ENCODE assay signal across 11 cellular contexts in the genomic region with DNA sequence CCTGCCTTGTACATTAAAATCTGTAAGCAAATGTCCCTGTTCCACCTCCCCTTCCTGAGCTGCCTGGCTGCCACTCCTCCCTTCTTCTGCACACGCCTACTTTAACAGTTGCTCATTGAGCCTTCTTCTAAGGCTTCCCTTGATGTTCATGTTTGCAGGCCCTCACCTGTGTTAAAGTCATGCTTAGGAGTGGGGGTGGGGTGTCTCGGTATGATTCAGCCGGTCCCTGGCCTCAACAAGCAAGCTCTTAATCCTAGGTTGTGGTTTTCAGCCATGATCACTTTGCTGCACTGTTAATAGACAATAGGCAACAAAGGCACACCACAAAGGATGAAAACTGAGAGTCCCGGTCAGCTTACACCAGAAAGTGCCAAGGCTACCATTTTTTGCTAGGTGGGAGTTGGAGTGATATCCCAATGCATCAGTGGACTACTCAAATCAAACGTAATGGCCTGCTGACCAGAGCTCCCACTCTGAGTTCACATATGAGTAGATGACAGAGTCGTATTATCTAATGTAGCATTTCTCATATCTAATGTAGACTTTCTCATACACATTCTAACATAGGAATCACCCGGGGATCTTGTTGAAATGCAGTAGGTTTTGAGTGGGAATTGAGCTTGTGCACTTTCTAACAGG. TPM values are rescaled to one million over a fixed set of nuclear protein-coding genes. Genes with fewer than 3 reads are reported as not detected.
DNase-seq lines count a peak whose midpoint lies in the region; ATAC-seq and TF ChIP-seq lines count a peak whose summit lies in the region.
"Had no signal": no experiment of that assay in that cellular context is flagged by ENCODE, and none has a peak within 500 bp of the region (broad histone marks: within the 10 kb centered on the region; RNA-seq: fewer than 3 reads in every experiment).

No MANE protein-coding gene starts in this region.

- H4K8ac ChIP-seq in H9 (replicated peaks; ENCODE audit: insufficient read length, low read depth, low read length) = no peak overlapping the region

- no peak overlapping the region for H3K4me2 ChIP-seq in H9 (ENCODE audit: insufficient read depth, insufficient read length, low read length)

- no peak overlapping the region for H3K56ac ChIP-seq in H9 (ENCODE audit: insufficient read length, low read depth, low read length)

- no peaks in the 10 kb centered on the region for H3K9me3 ChIP-seq in vagina
- no peaks in the 10 kb centered on the region for H3K9me3 ChIP-seq in H9 (ENCODE audit: control insufficient read depth, low read depth, low read length)

- H3K4me1 Mint-ChIP-seq in H9 = peaks cover 3 to 8% of the 10 kb centered on the region in 2 experiments; a peak in 3 of 4 replicates

- no peak overlapping the region for H3K27ac Mint-ChIP-seq in H9
- H3K27ac Mint-ChIP-seq: activated naive CD8-positive, alpha-beta T cell treated with anti-CD3 and anti-CD28 coated beads, Interleukin-2, amount 10 ng/mL, durations not matched to agents 7 days and 5 days had no signal

- H3K4me3 Mint-ChIP-seq in H9 = no peak overlapping the region
- H3K4me3 Mint-ChIP-seq: activated naive CD8-positive, alpha-beta T cell treated with anti-CD3 and anti-CD28 coated beads, Interleukin-2, amount 10 ng/mL, durations not matched to agents 7 days and 5 days had no signal

- no peaks in the 10 kb centered on the region for H4K20me1 ChIP-seq in H9 (ENCODE audit: control insufficient read depth, insufficient read depth, insufficient read length)

- no peak overlapping the region for H3K18ac ChIP-seq in H9 (ENCODE audit: insufficient read length, low read depth, low read length)

- no peaks in the 10 kb centered on the region for H3K36me3 Mint-ChIP-seq in H9 (ENCODE audit: insufficient read depth in 1 of 3, low read depth in 3 of 3)
- H3K36me3 Mint-ChIP-seq: naive thymus-derived CD8-positive, alpha-beta T cell had no signal

- H3K27me3 Mint-ChIP-seq in H9 (ENCODE audit: low read depth) = no peaks in the 10 kb centered on the region
- H3K27me3 Mint-ChIP-seq: activated naive CD8-positive, alpha-beta T cell treated with anti-CD3 and anti-CD28 coated beads, Interleukin-2, amount 10 ng/mL, durations not matched to agents 7 days and 5 days; naive thymus-derived CD8-positive, alpha-beta T cell had no signal

- H3K4ac ChIP-seq in H9 (ENCODE audit: low read depth, low read length) = no peak overlapping the region

- peak; percentile 56 for ATAC-seq in GM18873 (IDR thresholded peaks at IDR 0.05; ENCODE audit: low FRiP score, unreplicated experiment)
- peak; percentile 95 for ATAC-seq in HG02885 (IDR thresholded peaks at IDR 0.05; ENCODE audit: poor library complexity, unreplicated experiment)
- peak; percentile 63 for ATAC-seq in left colon
- no peak for ATAC-seq in GM18520 (IDR thresholded peaks at IDR 0.05; ENCODE audit: unreplicated experiment)
- ATAC-seq: K562; naive thymus-derived CD8-positive, alpha-beta T cell had no signal

- H3T11ph ChIP-seq in H9 (ENCODE audit: low read length) = no peak overlapping the region

- no peak overlapping the region for H2BK12ac ChIP-seq in H9 (ENCODE audit: insufficient read length, low read depth, low read length)

- H2BK15ac ChIP-seq in H9 (ENCODE audit: low read depth, low read length) = no peak overlapping the region

- H4K91ac ChIP-seq in H9 (ENCODE audit: insufficient read length, low read depth, low read length) = no peak overlapping the region

- WGBS in H9 (ENCODE audit: extremely low coverage, insufficient read length, low lambda C conversion rate) = no CpG with 5 or more reads among the region's 7 CpGs

- H2BK20ac ChIP-seq in H9 (ENCODE audit: low read depth, low read length, poor library complexity, severe bottlenecking) = no peak overlapping the region

- no peak for TF ChIP-seq POLR2A in vagina (IDR thresholded peaks at IDR 0.05)

- DNase-seq in T-helper 22 cell (ENCODE audit: low read depth) = peak; percentile 14
- no peak for DNase-seq in left colon
- DNase-seq in epidermal melanocyte (ENCODE audit: insufficient read length, low spot score) = no peak
- no peak for DNase-seq in vagina (ENCODE audit: extremely low spot score in 2 of 2)
- no peak for DNase-seq in H9
- DNase-seq: activated naive CD8-positive, alpha-beta T cell treated with anti-CD3 and anti-CD28 coated beads, Interleukin-2, amount 10 ng/mL, durations not matched to agents 7 days and 5 days; naive thymus-derived CD8-positive, alpha-beta T cell had no signal

- no peak overlapping the region for H3K23ac ChIP-seq in H9 (ENCODE audit: insufficient read length, low read depth, low read length)

- no peaks in the 10 kb centered on the region for H3K9me3 Mint-ChIP-seq in H9
- H3K9me3 Mint-ChIP-seq: activated naive CD8-positive, alpha-beta T cell treated with anti-CD3 and anti-CD28 coated beads, Interleukin-2, amount 10 ng/mL, durations not matched to agents 7 days and 5 days; naive thymus-derived CD8-positive, alpha-beta T cell had no signal

- no peak overlapping the region for H3K9ac ChIP-seq in H9 (ENCODE audit: extremely low read depth, insufficient read length, low read length)

- H3K23me2 ChIP-seq in H9 (ENCODE audit: insufficient read length, low read depth, low read length, poor library complexity, severe bottlenecking) = no peaks in the 10 kb centered on the region

- intact Hi-C loops in left colon (cut with DNase I, micrococcal nuclease) = no loop called here
- intact Hi-C loops in vagina (cut with DNase I) = no loop called here

- no peaks in the 10 kb centered on the region for H3K36me3 ChIP-seq in vagina

- H2AK5ac ChIP-seq in H9 (ENCODE audit: insufficient read length, low read length) = no peak overlapping the region

- H4K5ac ChIP-seq in H9 (ENCODE audit: insufficient read length, low read depth, low read length) = no peak overlapping the region

- no peak overlapping the region for H2AFZ ChIP-seq in H9 (ENCODE audit: low read length)

- no peak overlapping the region for H2BK120ac ChIP-seq in H9 (ENCODE audit: low read depth, low read length, poor library complexity, severe bottlenecking)

- TF ChIP-seq CTCF in vagina (IDR thresholded peaks at IDR 0.05) (no peak), H9 (conservative IDR thresholded peaks at IDR 0.05) (no peak)

- H3K79me1 ChIP-seq in H9 (ENCODE audit: insufficient read depth, low read depth, low read length, poor library complexity, severe bottlenecking) = no peaks in the 10 kb centered on the region

- H3K79me2 ChIP-seq in H9 (ENCODE audit: insufficient read depth, low read length) = no peaks in the 10 kb centered on the region

- H3K4me1 ChIP-seq in vagina = peaks cover 2% of the 10 kb centered on the region
- H3K4me1 ChIP-seq in H9 (ENCODE audit: insufficient read depth, low read length) = no peaks in the 10 kb centered on the region

- H3K27me3 ChIP-seq in vagina (no peaks in the 10 kb centered on the region), H9 (ENCODE audit: insufficient read depth, low read length) (no peaks in the 10 kb centered on the region)

- no peak overlapping the region for H2BK5ac ChIP-seq in H9 (ENCODE audit: insufficient read length, low read length)

- H3K4me3 ChIP-seq in vagina = no peak overlapping the region
- H3K4me3 ChIP-seq: K562 had no signal

- H3K27ac ChIP-seq in vagina (no peak overlapping the region), H9 (ENCODE audit: insufficient read length, low read depth, low read length) (no peak overlapping the region)

- no peak overlapping the region for H3K14ac ChIP-seq in H9 (ENCODE audit: insufficient read depth, low read length)

RNA-seq across cellular contexts. Expression of a gene that starts 38.2 kb away (rescaled TPM):
- total RNA-seq in left colon (10 to 100 TPM; 68.4 to 83.1 TPM), vagina (19.4 TPM), H9 (2021) (71.4 and 72.1 TPM in 2 replicates)
